ENCODE assay signal across 19 cellular contexts in genomic region chr3:57091874-57092273, GRCh38. TPM values are rescaled to one million over a fixed set of nuclear protein-coding genes. Genes with fewer than 3 reads are reported as not detected.
"Had no signal": no experiment of that assay in that cellular context is flagged by ENCODE, and none has a peak within 500 bp of the region (broad histone marks: within the 10 kb centered on the region; RNA-seq: fewer than 3 reads in every experiment).

No MANE protein-coding gene starts in this region.

- H3K9ac ChIP-seq: SK-N-SH had no signal

- H3K27ac ChIP-seq: epithelial cell of prostate, prostate gland, tibial artery, WERI-Rb-1 had no signal

- H3K36me3 ChIP-seq: gastroesophageal sphincter, prostate gland, WERI-Rb-1 had no signal

- H3K36me3 Mint-ChIP-seq: naive thymus-derived CD4-positive, alpha-beta T cell had no signal

- DNase-seq: activated CD4-positive, alpha-beta T cell treated with anti-CD3 and anti-CD28 coated beads for 48 hours; activated naive CD4-positive, alpha-beta T cell treated with anti-CD3 and anti-CD28 coated beads for 36 hours; effector memory CD4-positive, alpha-beta T cell; left ventricle myocardium superior; naive thymus-derived CD4-positive, alpha-beta T cell; nucleus accumbens; SK-N-SH; stimulated activated CD4-positive, alpha-beta T cell treated with anti-CD3 and anti-CD28 coated beads, Interleukin-15, amount 100 ng/mL, for 24 hours; stimulated activated CD4-positive, alpha-beta T cell treated with anti-CD3 and anti-CD28 coated beads, Interleukin-4, amount 100 ng/mL, for 4 hours; stomach; T-helper 1 cell; tibial artery; WERI-Rb-1 had no signal

- H3K4me2 ChIP-seq: SK-N-SH had no signal

- H3K27ac Mint-ChIP-seq: activated naive CD4-positive, alpha-beta T cell treated with anti-CD3 and anti-CD28 coated beads for 36 hours; activated T-helper 17 cell treated with anti-CD3 and anti-CD28 coated beads, Interleukin-2, amount 50 U/mL, for 72 hours; mesothelial cell of epicardium; naive thymus-derived CD4-positive, alpha-beta T cell had no signal

- H3K27me3 ChIP-seq: gastroesophageal sphincter, stomach, tibial artery had no signal

- H3K9me3 Mint-ChIP-seq: activated naive CD4-positive, alpha-beta T cell treated with anti-CD3 and anti-CD28 coated beads for 36 hours; activated T-helper 17 cell treated with anti-CD3 and anti-CD28 coated beads, Interleukin-2, amount 50 U/mL, for 72 hours; central memory CD8-positive, alpha-beta T cell; mesothelial cell of epicardium had no signal

- ATAC-seq: activated T-helper 17 cell treated with anti-CD3 and anti-CD28 coated beads, Interleukin-2, amount 50 U/mL, for 72 hours; naive thymus-derived CD4-positive, alpha-beta T cell had no signal

- H3K4me1 Mint-ChIP-seq: activated T-helper 17 cell treated with anti-CD3 and anti-CD28 coated beads, Interleukin-2, amount 50 U/mL, for 72 hours; central memory CD8-positive, alpha-beta T cell; mesothelial cell of epicardium; naive thymus-derived CD4-positive, alpha-beta T cell had no signal

- H3K4me3 ChIP-seq: gastroesophageal sphincter, prostate gland, stomach, tibial artery had no signal

- H3K4me3 Mint-ChIP-seq: activated naive CD4-positive, alpha-beta T cell treated with anti-CD3 and anti-CD28 coated beads for 36 hours; activated T-helper 17 cell treated with anti-CD3 and anti-CD28 coated beads, Interleukin-2, amount 50 U/mL, for 72 hours; central memory CD8-positive, alpha-beta T cell; mesothelial cell of epicardium; naive thymus-derived CD4-positive, alpha-beta T cell had no signal

- H3K9me3 ChIP-seq: gastroesophageal sphincter, prostate gland, SK-N-SH, stomach, tibial artery had no signal

- H3K4me1 ChIP-seq: gastroesophageal sphincter, prostate gland, tibial artery had no signal

RNA-seq across cellular contexts. Expression of gene SPATA12, which starts 31.4 kb away (rescaled TPM):
- total RNA-seq: activated naive CD4-positive, alpha-beta T cell treated with anti-CD3 and anti-CD28 coated beads for 36 hours; activated T-helper 17 cell treated with anti-CD3 and anti-CD28 coated beads, Interleukin-2, amount 50 U/mL, for 72 hours; gastroesophageal sphincter; left ventricle myocardium superior; mesothelial cell of epicardium; naive thymus-derived CD4-positive, alpha-beta T cell; stomach had no signal
- polyA plus RNA-seq: naive thymus-derived CD4-positive, alpha-beta T cell had no signal
